Comparison of ENCODE assay signal across 19 cellular contexts in the genomic region with DNA sequence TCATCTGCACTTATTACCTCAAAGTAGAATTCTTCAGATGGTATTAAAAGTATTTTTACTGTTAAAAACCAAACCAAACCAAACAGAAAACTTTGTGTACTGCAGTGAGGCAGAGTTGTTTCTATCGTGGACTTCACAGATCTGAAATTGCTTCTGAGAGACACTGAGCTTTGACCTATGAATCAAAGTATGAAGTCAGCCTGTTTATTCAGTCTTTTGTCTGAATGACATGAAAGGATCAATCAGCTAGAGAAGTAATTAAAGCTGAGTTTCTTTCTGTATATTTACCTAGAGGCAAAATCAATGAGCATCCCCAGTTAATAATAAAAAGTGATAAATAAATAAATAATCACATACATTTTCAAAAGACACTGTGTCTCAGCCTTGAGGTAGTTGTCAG.
"Had no signal": no experiment of that assay in that cellular context is flagged by ENCODE, and none has a peak within 500 bp of the region (broad histone marks: within the 10 kb centered on the region; RNA-seq: fewer than 3 reads in every experiment).

No MANE protein-coding gene starts in this region.

- H3K9me3 ChIP-seq: esophagus muscularis mucosa, gastrocnemius medialis, mucosa of descending colon, neutrophil, psoas muscle, stomach, thoracic aorta, transverse colon had no signal

- H3K27me3 ChIP-seq: esophagus muscularis mucosa, gastrocnemius medialis, neutrophil, stomach, transverse colon had no signal

- H3K4me3 ChIP-seq: esophagus muscularis mucosa, gastrocnemius medialis, mucosa of descending colon, psoas muscle, stomach, thoracic aorta, transverse colon had no signal

- ATAC-seq: gastrocnemius medialis, mucosa of descending colon, psoas muscle, sciatic nerve had no signal

- DNase-seq: effector memory CD4-positive, alpha-beta T cell; gastrocnemius medialis; glutamatergic neuron; immature natural killer cell; mammary epithelial cell; mucosa of descending colon; naive thymus-derived CD8-positive, alpha-beta T cell; psoas muscle; retina; stimulated activated CD4-positive, alpha-beta T cell treated with anti-CD3 and anti-CD28 coated beads, Interleukin-12 subunit alpha, Interleukin-12 subunit beta, amount 100 ng/mL, for 4 hours; stimulated activated naive CD4-positive, alpha-beta T cell; stomach; substantia nigra; transverse colon had no signal

- H3K4me1 ChIP-seq: esophagus muscularis mucosa, gastrocnemius medialis, psoas muscle, stomach, transverse colon had no signal

- H3K27ac ChIP-seq: epithelial cell of prostate, esophagus muscularis mucosa, gastrocnemius medialis, neutrophil, psoas muscle, stomach, thoracic aorta, transverse colon had no signal

- H3K36me3 ChIP-seq: esophagus muscularis mucosa, gastrocnemius medialis, neutrophil, stomach, thoracic aorta, transverse colon had no signal
